11 cellular contexts compared by ENCODE assay signal in the genomic region with DNA sequence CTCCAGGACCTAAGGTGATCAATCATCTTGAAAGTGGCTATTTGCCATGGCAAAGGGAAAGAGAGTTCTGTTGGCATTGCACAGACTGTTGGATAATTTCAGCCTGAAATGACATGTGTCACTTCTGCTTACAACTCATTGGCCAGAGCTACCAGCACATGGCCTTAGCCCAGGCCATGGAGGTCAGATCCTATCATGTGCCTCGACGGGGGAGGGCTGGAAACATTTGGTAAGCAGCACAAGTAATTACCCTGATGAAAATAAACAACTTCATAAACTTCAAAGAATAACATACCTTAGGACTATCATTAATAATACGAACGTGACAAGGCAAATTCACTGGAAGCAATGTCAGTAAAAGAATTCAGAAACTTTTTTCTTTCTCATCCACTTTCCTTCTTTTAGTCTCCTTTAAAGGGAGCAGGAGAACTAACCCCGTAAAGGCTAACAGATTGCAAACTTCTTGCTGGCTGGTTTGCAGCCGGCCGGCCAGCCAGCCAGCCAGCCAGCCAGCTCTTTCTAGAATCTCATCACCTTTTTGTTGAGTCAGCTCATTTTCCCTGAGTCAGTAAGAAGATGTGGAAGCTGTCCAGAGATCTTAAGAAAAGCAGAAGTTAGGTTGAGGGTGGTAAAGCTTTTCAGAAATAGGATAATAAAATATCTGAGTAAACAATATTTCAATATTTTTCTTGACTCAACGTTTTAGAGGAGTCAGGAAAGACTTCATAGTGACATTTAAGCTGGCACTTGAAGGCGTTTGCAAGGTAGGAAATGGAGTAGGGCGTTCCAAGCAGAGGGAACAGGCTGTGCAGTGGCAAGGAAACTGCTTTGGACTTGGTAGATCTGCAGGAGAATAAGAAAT. TPM values are rescaled to one million over a fixed set of nuclear protein-coding genes. Genes with fewer than 3 reads are reported as not detected.
A peak's percentile ranks its signal among the peaks of the same experiment; 100 is the strongest.
DNase-seq lines count a peak whose midpoint lies in the region; ATAC-seq, FAIRE-seq and TF ChIP-seq lines count a peak whose summit lies in the region.
"Had no signal": no experiment of that assay in that cellular context is flagged by ENCODE, and none has a peak within 500 bp of the region (broad histone marks: within the 10 kb centered on the region; RNA-seq: fewer than 3 reads in every experiment).

No MANE protein-coding gene starts in this region.

- H3K9me3 ChIP-seq in adrenal gland (replicated peaks in 1 of 3), result no peaks in the 10 kb centered on the region

- WGBS in adrenal gland, 4 donors, result 31 to 37% (median 34%) methylated on average over 10 of the region's 10 CpGs

- no peak for TF ChIP-seq POLR2A in GM12891 (IDR thresholded peaks at IDR 0.05; ENCODE audit: low read depth, low read length)
- TF ChIP-seq POLR2A in adrenal gland (IDR thresholded peaks at IDR 0.05), result no peak

- H3K4me3 Mint-ChIP-seq in endothelial cell (ENCODE audit: unreplicated experiment), result no peak overlapping the region
- H3K4me3 Mint-ChIP-seq: stimulated activated naive CD8-positive, alpha-beta T cell treated with anti-CD3 and anti-CD28 coated beads, Interleukin-15, amount 100 ng/mL, for 72 hours; T-helper 1 cell treated with Interleukin-12 subunit alpha and Interleukin-12 subunit beta and Interleukin-4 antibody, amounts not matched to agents 30 μg/mL and 1 μg/mL, for 36 hours had no signal

- peak overlapping the region in 3 of 5 donors; percentile 18 to 64 (median 40) for H3K27ac ChIP-seq in adrenal gland

- H3K36me3 ChIP-seq in adrenal gland (replicated peaks in 1 of 2), result no peaks in the 10 kb centered on the region

- no peak overlapping the region for H3K27ac Mint-ChIP-seq in endothelial cell (ENCODE audit: unreplicated experiment)
- H3K27ac Mint-ChIP-seq: T-helper 1 cell treated with Interleukin-12 subunit alpha and Interleukin-12 subunit beta and Interleukin-4 antibody, amounts not matched to agents 30 μg/mL and 1 μg/mL, for 36 hours had no signal

- intact Hi-C loops in adrenal gland (cut with DNase I), result no loop called here
- intact Hi-C loops in left ventricle myocardium superior (cut with micrococcal nuclease), result no loop called here

- ATAC-seq in left ventricle myocardium superior (peak; percentile 44), HG02588 (IDR thresholded peaks at IDR 0.05; ENCODE audit: unreplicated experiment) (no peak)
- ATAC-seq: stimulated activated naive CD8-positive, alpha-beta T cell treated with anti-CD3 and anti-CD28 coated beads, Interleukin-15, amount 100 ng/mL, for 72 hours had no signal

- no peaks in the 10 kb centered on the region for H3K27me3 ChIP-seq in adrenal gland

- DNase-seq in GM12891 (ENCODE audit: insufficient read length, low spot score) (no peak), adrenal gland (peak in 5 of 7 donors; percentile 23 to 56 (median 32)), left ventricle myocardium superior (peak; percentile 64), renal cortical epithelial cell (ENCODE audit: low read depth) (peak; percentile 50), NCI-H226 (no peak), endothelial cell (ENCODE audit: low spot score) (no peak)
- no peak for DNase-seq in stimulated activated CD4-positive, alpha-beta T cell treated with anti-CD3 and anti-CD28 coated beads, Interleukin-4, amount 100 ng/mL, for 1 hour
- DNase-seq: central memory CD4-positive, alpha-beta T cell; stimulated activated naive CD8-positive, alpha-beta T cell treated with anti-CD3 and anti-CD28 coated beads, Interleukin-15, amount 100 ng/mL, for 72 hours had no signal

- H3K9me3 Mint-ChIP-seq in endothelial cell (ENCODE audit: unreplicated experiment), result no peaks in the 10 kb centered on the region
- H3K9me3 Mint-ChIP-seq: stimulated activated naive CD8-positive, alpha-beta T cell treated with anti-CD3 and anti-CD28 coated beads, Interleukin-15, amount 100 ng/mL, for 72 hours; T-helper 1 cell treated with Interleukin-12 subunit alpha and Interleukin-12 subunit beta and Interleukin-4 antibody, amounts not matched to agents 30 μg/mL and 1 μg/mL, for 36 hours had no signal

- no peaks in the 10 kb centered on the region for H3K4me1 Mint-ChIP-seq in endothelial cell (ENCODE audit: unreplicated experiment)
- H3K4me1 Mint-ChIP-seq: stimulated activated naive CD8-positive, alpha-beta T cell treated with anti-CD3 and anti-CD28 coated beads, Interleukin-15, amount 100 ng/mL, for 72 hours had no signal

- no peak overlapping the region for H3K4me3 ChIP-seq in adrenal gland

- peaks cover 0 to 20% of the 10 kb centered on the region in 2 donors for H3K4me1 ChIP-seq in adrenal gland (replicated peaks in 1 of 2)

- FAIRE-seq in GM12891 (lab: Jason Lieb, UNC), result peak; percentile 48

- no peaks in the 10 kb centered on the region for H3K36me3 Mint-ChIP-seq in endothelial cell (ENCODE audit: low read depth, unreplicated experiment)

- no peaks in the 10 kb centered on the region for H3K27me3 Mint-ChIP-seq in endothelial cell (ENCODE audit: unreplicated experiment)

- TF ChIP-seq CTCF in adrenal gland (IDR thresholded peaks at IDR 0.05) (no peak), endothelial cell (IDR thresholded peaks at IDR 0.05; ENCODE audit: unreplicated experiment) (no peak)

TF ChIP-seq in GM12891, 5 proteins besides CTCF, POLR2A, EP300 and RAD21:
- TF ChIP-seq POLR2AphosphoS5 (IDR thresholded peaks at IDR 0.05; ENCODE audit: low read depth, low read length), result no peak
- TF ChIP-seq POU2F2 (IDR thresholded peaks at IDR 0.05; ENCODE audit: low read depth, low read length), result no peak
- no peak for TF ChIP-seq SPI1 (IDR thresholded peaks at IDR 0.05; ENCODE audit: low read depth, low read length)
- no peak for TF ChIP-seq PAX5 (IDR thresholded peaks at IDR 0.05; ENCODE audit: insufficient read depth, low read length, severe bottlenecking)
- no peak for TF ChIP-seq TAF1 (IDR thresholded peaks at IDR 0.05; ENCODE audit: low read depth, low read length)
TF ChIP-seq in GM12891: peak in this region for 0.

RNA-seq across cellular contexts. Expression of a gene that starts 31.9 kb away (rescaled TPM):
- polyA plus RNA-seq in GM12891 (2012; ENCODE audit: low read depth, missing spikeins), result not detected
- 10 to 100 TPM in 6 of 8 donors, 1 to 10 TPM in 2; 4.3 to 16.6 (median 13.0) TPM for total RNA-seq in adrenal gland
- 10 to 100 TPM; 12.6 to 15.5 (median 12.6) TPM for polyA plus RNA-seq in adrenal gland
- 11.1 TPM for total RNA-seq in left ventricle myocardium superior
- total RNA-seq in renal cortical epithelial cell, result 1.6 and 2.9 TPM in 2 replicates
- total RNA-seq in endothelial cell (ENCODE audit: unreplicated experiment), result 21.8 TPM

RNA-seq across cellular contexts. Expression of a gene that starts 35.5 kb away (rescaled TPM):
- 20.7 TPM for polyA plus RNA-seq in GM12891 (2012; ENCODE audit: low read depth, missing spikeins)
- total RNA-seq in adrenal gland (100 to 1,000 TPM in 1 of 8 donors, 10 to 100 TPM in 7; 26.4 to 169 (median 63.7) TPM), left ventricle myocardium superior (38.5 TPM), renal cortical epithelial cell (27.6 and 52.9 TPM in 2 replicates), endothelial cell (ENCODE audit: unreplicated experiment) (65.7 TPM)
- 10 to 100 TPM; 11.8 to 68.4 (median 13.3) TPM for polyA plus RNA-seq in adrenal gland

Comparison
In these comparisons a context has a peak if more than half of its experiments do, and no peak if none do; other contexts are left out.
1. DNase-seq: peak in adrenal gland (5 of 7), left ventricle myocardium superior (single experiment) and renal cortical epithelial cell (single experiment); none in GM12891 (single experiment), NCI-H226 (single experiment), endothelial cell (single experiment) and stimulated activated CD4-positive, alpha-beta T cell treated with anti-CD3 and anti-CD28 coated beads, Interleukin-4, amount 100 ng/mL, for 1 hour (single experiment).